In the genomic region with DNA sequence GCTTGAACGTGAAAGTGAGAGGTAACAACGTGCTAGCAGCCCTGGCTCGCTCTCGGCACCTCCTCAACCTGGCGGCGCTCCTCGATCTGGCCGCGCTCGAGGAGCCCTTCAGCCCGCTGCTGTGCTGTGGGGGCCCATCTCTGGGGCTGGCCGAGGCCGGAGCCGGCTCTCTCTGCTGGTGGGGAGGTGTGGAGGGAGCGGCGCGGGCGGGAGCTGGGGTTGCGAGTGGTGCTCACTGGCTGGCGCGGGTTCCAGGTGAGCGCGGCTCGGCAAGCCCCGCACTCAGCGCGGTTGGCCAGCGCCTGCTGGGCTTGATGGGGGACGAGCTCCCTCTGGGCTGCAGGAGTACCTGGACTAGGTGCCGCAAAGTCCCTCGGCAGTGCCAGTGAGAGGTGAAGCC, we compare ENCODE assay signal across 26 cellular contexts.
"Had no signal": no experiment of that assay in that cellular context is flagged by ENCODE, and none has a peak within 500 bp of the region (broad histone marks: within the 10 kb centered on the region; RNA-seq: fewer than 3 reads in every experiment).

No MANE protein-coding gene starts in this region.

- ATAC-seq: activated CD4-positive, CD25-positive, alpha-beta regulatory T cell treated with anti-CD3 and anti-CD28 coated beads, Interleukin-2, amount 50 U/mL, for 24 hours; activated CD8-positive, alpha-beta T cell treated with anti-CD3 and anti-CD28 coated beads for 36 hours; activated T-cell treated with anti-CD3 and anti-CD28 coated beads, Interleukin-2, amount 50 U/mL, for 4 hours; activated T-helper 17 cell treated with anti-CD3 and anti-CD28 coated beads, Interleukin-2, amount 50 U/mL, for 72 hours; esophagus mucosa; T-helper 17 cell had no signal

- H3K4me3 ChIP-seq: coronary artery, dorsolateral prefrontal cortex had no signal

- H3K27me3 ChIP-seq: brain microvascular endothelial cell, dorsolateral prefrontal cortex had no signal

- H3K36me3 ChIP-seq: brain microvascular endothelial cell, WERI-Rb-1 had no signal

- DNase-seq: activated B cell treated with CpG ODN at 0.5 μM for 24 hours; activated CD4-positive, alpha-beta T cell treated with anti-CD3 and anti-CD28 coated beads for 48 hours; activated CD4-positive, alpha-beta T cell treated with anti-CD3 and anti-CD28 coated beads, Interleukin-2, amount 50 U/mL, for 1 hour; activated CD4-positive, alpha-beta T cell treated with anti-CD3 and anti-CD28 coated beads, Interleukin-2, amount 50 U/mL, for 48 hours; activated CD8-positive, alpha-beta memory T cell treated with anti-CD3 and anti-CD28 coated beads for 24 hours; activated CD8-positive, alpha-beta T cell treated with anti-CD3 and anti-CD28 coated beads for 36 hours; activated effector memory CD4-positive, alpha-beta T cell treated with Interleukin-2 at 50 U/mL for 16 hours; activated gamma-delta T cell treated with Interleukin-2 at 50 U/mL for 16 hours; activated naive CD4-positive, alpha-beta T cell treated with anti-CD3 and anti-CD28 coated beads, Interleukin-2, amount 50 U/mL, for 16 hours; activated naive CD4-positive, alpha-beta T cell treated with Interleukin-2 at 50 U/mL for 16 hours; activated T-cell treated with anti-CD3 and anti-CD28 coated beads, Interleukin-2, amount 50 U/mL, for 4 hours; amniotic stem cell; anterior cingulate cortex; brain microvascular endothelial cell; dorsolateral prefrontal cortex; effector memory CD4-positive, alpha-beta T cell; endodermal cell; foreskin fibroblast; T-helper 1 cell; T-helper 17 cell; T1000; WERI-Rb-1 had no signal

- H3K27ac ChIP-seq: brain microvascular endothelial cell, coronary artery, dorsolateral prefrontal cortex, WERI-Rb-1 had no signal
